19 cellular contexts compared by ENCODE assay signal in genomic region chr22:49291781-49292180, GRCh38.
"Had no signal": no experiment of that assay in that cellular context is flagged by ENCODE, and none has a peak within 500 bp of the region (broad histone marks: within the 10 kb centered on the region; RNA-seq: fewer than 3 reads in every experiment).

No MANE protein-coding gene starts in this region.

- H3K4me1 Mint-ChIP-seq: naive thymus-derived CD4-positive, alpha-beta T cell; stimulated activated effector memory CD8-positive, alpha-beta T cell treated with anti-CD3 and anti-CD28 coated beads, Interleukin-12 subunit alpha, Interleukin-12 subunit beta, amount 100 ng/mL, for 72 hours had no signal

- H3K4me2 ChIP-seq: smooth muscle cell had no signal

- H3K4me3 ChIP-seq: ovary, smooth muscle cell, suprapubic skin, thyroid gland, upper lobe of left lung had no signal

- DNase-seq: effector CD8-positive, alpha-beta T cell; foreskin melanocyte; hippocampal formation; kidney glomerular epithelial cell; mammary epithelial cell; naive thymus-derived CD4-positive, alpha-beta T cell; nephron progenitor cell; ovary; right cardiac atrium; stimulated activated CD4-positive, alpha-beta T cell treated with anti-CD3 and anti-CD28 coated beads, Interleukin-4, amount 100 ng/mL, for 1 hour; stimulated activated CD8-positive, alpha-beta memory T cell treated with anti-CD3 and anti-CD28 coated beads, Interleukin-4, amount 100 ng/mL, for 48 hours; stimulated activated naive CD8-positive, alpha-beta T cell treated with anti-CD3 and anti-CD28 coated beads, Interleukin-15, Interleukin-2, amounts not matched to agents 100 U/mL and 50 U/mL, for 24 hours; thyroid gland had no signal

- H3K27ac ChIP-seq: neutrophil, ovary, suprapubic skin, thyroid gland, upper lobe of left lung had no signal

- H3K36me3 ChIP-seq: neutrophil, ovary, suprapubic skin, thyroid gland, upper lobe of left lung had no signal

- H3K36me3 Mint-ChIP-seq: stimulated activated effector memory CD8-positive, alpha-beta T cell treated with anti-CD3 and anti-CD28 coated beads, Interleukin-12 subunit alpha, Interleukin-12 subunit beta, amount 100 ng/mL, for 72 hours had no signal

- H3K4me1 ChIP-seq: suprapubic skin, thyroid gland, upper lobe of left lung had no signal

- H3K27ac Mint-ChIP-seq: naive thymus-derived CD4-positive, alpha-beta T cell; nephron progenitor cell; progenitor cell of endocrine pancreas; stimulated activated effector memory CD8-positive, alpha-beta T cell treated with anti-CD3 and anti-CD28 coated beads, Interleukin-12 subunit alpha, Interleukin-12 subunit beta, amount 100 ng/mL, for 72 hours had no signal

- H3K4me3 Mint-ChIP-seq: naive thymus-derived CD4-positive, alpha-beta T cell; nephron progenitor cell; stimulated activated effector memory CD8-positive, alpha-beta T cell treated with anti-CD3 and anti-CD28 coated beads, Interleukin-12 subunit alpha, Interleukin-12 subunit beta, amount 100 ng/mL, for 72 hours had no signal

- H3K27me3 ChIP-seq: neutrophil, ovary, thyroid gland, upper lobe of left lung had no signal

- H3K9me3 ChIP-seq: neutrophil, ovary, suprapubic skin, thyroid gland had no signal
